2 cellular contexts compared by ENCODE assay signal in the genomic region with DNA sequence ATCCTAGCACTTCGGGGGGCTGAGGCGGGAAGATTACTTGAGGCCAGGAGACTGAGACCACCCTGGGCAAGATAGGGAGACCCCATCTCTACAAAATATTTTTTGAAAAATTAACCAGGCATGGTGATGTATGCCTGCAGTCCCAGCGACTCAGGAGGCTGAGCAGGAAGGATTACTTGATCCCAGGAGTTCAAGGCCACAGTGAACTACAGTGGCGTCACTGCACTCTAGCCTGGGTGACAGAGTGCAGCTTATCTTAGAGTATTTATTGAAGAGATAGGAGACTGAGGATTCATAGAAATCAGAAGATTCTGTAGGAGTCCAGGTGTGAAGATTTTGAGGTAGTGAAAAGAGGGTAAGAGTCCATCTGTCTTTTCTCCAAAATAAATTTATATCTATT.
A peak's percentile ranks its signal among the peaks of the same experiment; 100 is the strongest.
TF ChIP-seq lines count a peak whose summit lies in the region.

No MANE protein-coding gene starts in this region.

TF ChIP-seq in GM23338, 12 proteins besides CTCF, POLR2A, EP300 and RAD21:
- no peak for TF ChIP-seq JUNB (IDR thresholded peaks at IDR 0.05; ENCODE audit: unreplicated experiment)
- TF ChIP-seq POLR2AphosphoS5 (IDR thresholded peaks at IDR 0.05; ENCODE audit: low read depth): no peak
- no peak for TF ChIP-seq STAT1 (IDR thresholded peaks at IDR 0.05; ENCODE audit: unreplicated experiment)
- no peak for TF ChIP-seq EZH2phosphoT487 (IDR thresholded peaks at IDR 0.05; ENCODE audit: unreplicated experiment)
- no peak for TF ChIP-seq ZNF331 (CRISPR knock-in tag; IDR thresholded peaks at IDR 0.05; ENCODE audit: low read depth)
- no peak for TF ChIP-seq NANOG (IDR thresholded peaks at IDR 0.05; ENCODE audit: borderline replicate concordance)

TF ChIP-seq in liver, 16 proteins besides CTCF, POLR2A, EP300 and RAD21:
- TF ChIP-seq EGR1 (IDR thresholded peaks at IDR 0.05; ENCODE audit: low read depth in 2 of 2) (no peak), HNF4A (conservative IDR thresholded peaks at IDR 0.05) (peak; percentile 78), JUND (IDR thresholded peaks at IDR 0.05) (peak in 1 of 2 donors; percentile 17), RXRA (IDR thresholded peaks at IDR 0.05) (peak; percentile 50 to 51)
